In the genomic region with DNA sequence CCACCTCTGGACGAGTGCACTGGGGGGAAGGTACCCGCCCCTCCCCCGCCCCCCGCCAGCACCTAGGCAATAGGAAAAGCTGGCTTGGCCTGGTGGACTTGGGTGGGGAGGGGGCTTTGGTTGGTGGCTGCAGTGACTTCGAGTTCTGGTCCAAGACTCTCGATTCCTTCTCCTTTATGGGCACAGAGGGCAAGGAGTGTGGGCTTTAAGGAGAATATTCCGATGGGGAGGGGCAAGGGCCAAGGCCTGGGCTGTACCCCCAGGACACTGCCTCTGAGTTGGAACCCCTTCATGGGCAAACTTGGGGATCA, we compare ENCODE assay signal across 1 cellular context.
TF ChIP-seq lines count a peak whose summit lies in the region.

No MANE protein-coding gene starts in this region.

TF ChIP-seq in neural cell, 6 proteins besides CTCF, POLR2A, EP300 and RAD21 (continued from another document):
- TF ChIP-seq, protein P1, sequence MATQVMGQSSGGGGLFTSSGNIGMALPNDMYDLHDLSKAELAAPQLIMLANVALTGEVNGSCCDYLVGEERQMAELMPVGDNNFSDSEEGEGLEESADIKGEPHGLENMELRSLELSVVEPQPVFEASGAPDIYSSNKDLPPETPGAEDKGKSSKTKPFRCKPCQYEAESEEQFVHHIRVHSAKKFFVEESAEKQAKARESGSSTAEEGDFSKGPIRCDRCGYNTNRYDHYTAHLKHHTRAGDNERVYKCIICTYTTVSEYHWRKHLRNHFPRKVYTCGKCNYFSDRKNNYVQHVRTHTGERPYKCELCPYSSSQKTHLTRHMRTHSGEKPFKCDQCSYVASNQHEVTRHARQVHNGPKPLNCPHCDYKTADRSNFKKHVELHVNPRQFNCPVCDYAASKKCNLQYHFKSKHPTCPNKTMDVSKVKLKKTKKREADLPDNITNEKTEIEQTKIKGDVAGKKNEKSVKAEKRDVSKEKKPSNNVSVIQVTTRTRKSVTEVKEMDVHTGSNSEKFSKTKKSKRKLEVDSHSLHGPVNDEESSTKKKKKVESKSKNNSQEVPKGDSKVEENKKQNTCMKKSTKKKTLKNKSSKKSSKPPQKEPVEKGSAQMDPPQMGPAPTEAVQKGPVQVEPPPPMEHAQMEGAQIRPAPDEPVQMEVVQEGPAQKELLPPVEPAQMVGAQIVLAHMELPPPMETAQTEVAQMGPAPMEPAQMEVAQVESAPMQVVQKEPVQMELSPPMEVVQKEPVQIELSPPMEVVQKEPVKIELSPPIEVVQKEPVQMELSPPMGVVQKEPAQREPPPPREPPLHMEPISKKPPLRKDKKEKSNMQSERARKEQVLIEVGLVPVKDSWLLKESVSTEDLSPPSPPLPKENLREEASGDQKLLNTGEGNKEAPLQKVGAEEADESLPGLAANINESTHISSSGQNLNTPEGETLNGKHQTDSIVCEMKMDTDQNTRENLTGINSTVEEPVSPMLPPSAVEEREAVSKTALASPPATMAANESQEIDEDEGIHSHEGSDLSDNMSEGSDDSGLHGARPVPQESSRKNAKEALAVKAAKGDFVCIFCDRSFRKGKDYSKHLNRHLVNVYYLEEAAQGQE (IDR thresholded peaks at IDR 0.05; ENCODE audit: borderline replicate concordance), result no peak
